Comparison of ENCODE assay signal across 7 cellular contexts in the genomic region with DNA sequence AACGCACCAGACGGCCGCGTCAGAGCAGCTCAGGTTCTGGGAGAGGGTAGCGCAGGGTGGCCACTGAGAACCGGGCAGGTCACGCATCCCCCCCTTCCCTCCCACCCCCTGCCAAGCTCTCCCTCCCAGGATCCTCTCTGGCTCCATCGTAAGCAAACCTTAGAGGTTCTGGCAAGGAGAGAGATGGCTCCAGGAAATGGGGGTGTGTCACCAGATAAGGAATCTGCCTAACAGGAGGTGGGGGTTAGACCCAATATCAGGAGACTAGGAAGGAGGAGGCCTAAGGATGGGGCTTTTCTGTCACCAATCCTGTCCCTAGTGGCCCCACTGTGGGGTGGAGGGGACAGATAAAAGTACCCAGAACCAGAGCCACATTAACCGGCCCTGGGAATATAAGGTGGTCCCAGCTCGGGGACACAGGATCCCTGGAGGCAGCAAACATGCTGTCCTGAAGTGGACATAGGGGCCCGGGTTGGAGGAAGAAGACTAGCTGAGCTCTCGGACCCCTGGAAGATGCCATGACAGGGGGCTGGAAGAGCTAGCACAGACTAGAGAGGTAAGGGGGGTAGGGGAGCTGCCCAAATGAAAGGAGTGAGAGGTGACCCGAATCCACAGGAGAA. TPM values are rescaled to one million over a fixed set of nuclear protein-coding genes. Genes with fewer than 3 reads are reported as not detected.
A peak's percentile ranks its signal among the peaks of the same experiment; 100 is the strongest.
DNase-seq lines count a peak whose midpoint lies in the region; ATAC-seq and TF ChIP-seq lines count a peak whose summit lies in the region.

No MANE protein-coding gene starts in this region.

- DNase-seq in activated CD4-positive, alpha-beta memory T cell treated with anti-CD3 and anti-CD28 coated beads for 36 hours, result no peak
- DNase-seq in left ventricle myocardium superior, result no peak
- DNase-seq in NCI-H2227 (lab: John Stamatoyannopoulos, UW; ENCODE audit: unreplicated experiment), result no peak

- intact Hi-C loops in activated CD4-positive, alpha-beta memory T cell treated with anti-CD3 and anti-CD28 coated beads for 36 hours (cut with micrococcal nuclease), result loop anchor here (2.0 kb wide), 2 partner anchors 35 to 143 kb away; a partner anchor contains a TSS
- intact Hi-C loops in left ventricle myocardium superior (cut with micrococcal nuclease), result no loop called here

- H3K4me3 ChIP-seq in HEK293 (ENCODE audit: low read depth, low read length), result peak overlapping the region; percentile 78

- H3K4me1 Mint-ChIP-seq in activated CD4-positive, alpha-beta memory T cell treated with anti-CD3 and anti-CD28 coated beads for 36 hours (ENCODE audit: low read depth), result peaks cover 30% of the 10 kb centered on the region
- peaks cover 48% of the 10 kb centered on the region for H3K4me1 Mint-ChIP-seq in stimulated activated memory B cell treated with anti-CD40 and anti-IgM and Interleukin-4, amounts not matched to agents 10 μg/mL and 1 μg/mL and 100 μg/mL, for 72 hours

- CTCF ChIA-PET in HEK293 (lab: Yijun Ruan, JAX), result interaction anchor here (1.1 to 4.6 kb wide), 2 partner anchors 18 to 27 kb away, joined by 4 to 26 read pairs; no protein-coding TSS in a partner anchor
- CTCF ChIA-PET in activated CD4-positive, alpha-beta memory T cell treated with anti-CD3 and anti-CD28 coated beads for 36 hours (lab: Charles Lee), result interaction anchor here (0.8 to 0.9 kb wide), 2 partner anchors 26 to 27 kb away, joined by 3 to 4 read pairs; no protein-coding TSS in a partner anchor

- H3K9me3 Mint-ChIP-seq in activated CD4-positive, alpha-beta memory T cell treated with anti-CD3 and anti-CD28 coated beads for 36 hours, result no peaks in the 10 kb centered on the region
- H3K9me3 Mint-ChIP-seq in stimulated activated memory B cell treated with anti-CD40 and anti-IgM and Interleukin-4, amounts not matched to agents 10 μg/mL and 1 μg/mL and 100 μg/mL, for 72 hours, result no peaks in the 10 kb centered on the region

- H3K36me3 Mint-ChIP-seq in activated CD4-positive, alpha-beta memory T cell treated with anti-CD3 and anti-CD28 coated beads for 36 hours, result peaks cover 12% of the 10 kb centered on the region
- peaks cover 12% of the 10 kb centered on the region for H3K36me3 Mint-ChIP-seq in stimulated activated memory B cell treated with anti-CD40 and anti-IgM and Interleukin-4, amounts not matched to agents 10 μg/mL and 1 μg/mL and 100 μg/mL, for 72 hours

- peak overlapping the region; percentile 86 for H3K27ac Mint-ChIP-seq in activated CD4-positive, alpha-beta memory T cell treated with anti-CD3 and anti-CD28 coated beads for 36 hours
- H3K27ac Mint-ChIP-seq in stimulated activated memory B cell treated with anti-CD40 and anti-IgM and Interleukin-4, amounts not matched to agents 10 μg/mL and 1 μg/mL and 100 μg/mL, for 72 hours, result peak overlapping the region; percentile 87

- peaks cover 0 to 15% of the 10 kb centered on the region in 2 experiments; a peak in 2 of 3 replicates for H3K36me3 ChIP-seq in HEK293 (ENCODE audit: control insufficient read depth in 2 of 2, insufficient read depth in 1 of 2, low read length in 2 of 2)

- H3K4me3 Mint-ChIP-seq in activated CD4-positive, alpha-beta memory T cell treated with anti-CD3 and anti-CD28 coated beads for 36 hours, result peak overlapping the region; percentile 92
- peak overlapping the region; percentile 88 for H3K4me3 Mint-ChIP-seq in stimulated activated memory B cell treated with anti-CD40 and anti-IgM and Interleukin-4, amounts not matched to agents 10 μg/mL and 1 μg/mL and 100 μg/mL, for 72 hours

- POLR2A ChIA-PET in HEK293 (lab: Yijun Ruan, JAX), result interaction anchor here (1.1 to 1.5 kb wide), 2 partner anchors 46 to 484 kb away, joined by 4 to 5 read pairs; a partner anchor contains a TSS
- POLR2A ChIA-PET in activated CD4-positive, alpha-beta memory T cell treated with anti-CD3 and anti-CD28 coated beads for 36 hours (lab: Charles Lee), result no interaction called here

- no peaks in the 10 kb centered on the region for H3K9me3 ChIP-seq in HEK293 (ENCODE audit: control insufficient read depth, insufficient read depth, low read depth, low read length)

- H3K27ac ChIP-seq in HEK293 (ENCODE audit: extremely low read depth, low read depth, low read length), result peak overlapping the region; percentile 22; the same call in 1 of the 2 replicates

- H3K27me3 Mint-ChIP-seq in activated CD4-positive, alpha-beta memory T cell treated with anti-CD3 and anti-CD28 coated beads for 36 hours, result no peaks in the 10 kb centered on the region
- no peaks in the 10 kb centered on the region for H3K27me3 Mint-ChIP-seq in stimulated activated memory B cell treated with anti-CD40 and anti-IgM and Interleukin-4, amounts not matched to agents 10 μg/mL and 1 μg/mL and 100 μg/mL, for 72 hours

- H3K4me1 ChIP-seq in HEK293 (ENCODE audit: control insufficient read depth, insufficient read depth, low read length), result peaks cover 18% of the 10 kb centered on the region

- ATAC-seq in left ventricle myocardium superior (peak; percentile 5), HG03439 (IDR thresholded peaks at IDR 0.05; ENCODE audit: unreplicated experiment) (no peak), HG03280 (IDR thresholded peaks at IDR 0.05; ENCODE audit: unreplicated experiment) (no peak)
- no peak for ATAC-seq in stimulated activated memory B cell treated with anti-CD40 and anti-IgM and Interleukin-4, amounts not matched to agents 10 μg/mL and 1 μg/mL and 100 μg/mL, for 72 hours

- TF ChIP-seq CTCF in HEK293 (tag by site-specific recombination; IDR thresholded peaks at IDR 0.05), result no peak

TF ChIP-seq in HEK293, 187 proteins besides CTCF, POLR2A, EP300 and RAD21:
- TF ChIP-seq KLF1 (tag by site-specific recombination; IDR thresholded peaks at IDR 0.05), result no peak
- no peak for TF ChIP-seq ZNF292 (tag by site-specific recombination; IDR thresholded peaks at IDR 0.05; ENCODE audit: borderline replicate concordance, low read depth)
- TF ChIP-seq, protein P1, sequence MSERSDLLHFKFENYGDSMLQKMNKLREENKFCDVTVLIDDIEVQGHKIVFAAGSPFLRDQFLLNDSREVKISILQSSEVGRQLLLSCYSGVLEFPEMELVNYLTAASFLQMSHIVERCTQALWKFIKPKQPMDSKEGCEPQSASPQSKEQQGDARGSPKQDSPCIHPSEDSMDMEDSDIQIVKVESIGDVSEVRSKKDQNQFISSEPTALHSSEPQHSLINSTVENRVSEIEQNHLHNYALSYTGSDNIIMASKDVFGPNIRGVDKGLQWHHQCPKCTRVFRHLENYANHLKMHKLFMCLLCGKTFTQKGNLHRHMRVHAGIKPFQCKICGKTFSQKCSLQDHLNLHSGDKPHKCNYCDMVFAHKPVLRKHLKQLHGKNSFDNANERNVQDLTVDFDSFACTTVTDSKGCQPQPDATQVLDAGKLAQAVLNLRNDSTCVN (tag by site-specific recombination; optimal IDR thresholded peaks at IDR 0.05), result no peak
- TF ChIP-seq, protein P2, sequence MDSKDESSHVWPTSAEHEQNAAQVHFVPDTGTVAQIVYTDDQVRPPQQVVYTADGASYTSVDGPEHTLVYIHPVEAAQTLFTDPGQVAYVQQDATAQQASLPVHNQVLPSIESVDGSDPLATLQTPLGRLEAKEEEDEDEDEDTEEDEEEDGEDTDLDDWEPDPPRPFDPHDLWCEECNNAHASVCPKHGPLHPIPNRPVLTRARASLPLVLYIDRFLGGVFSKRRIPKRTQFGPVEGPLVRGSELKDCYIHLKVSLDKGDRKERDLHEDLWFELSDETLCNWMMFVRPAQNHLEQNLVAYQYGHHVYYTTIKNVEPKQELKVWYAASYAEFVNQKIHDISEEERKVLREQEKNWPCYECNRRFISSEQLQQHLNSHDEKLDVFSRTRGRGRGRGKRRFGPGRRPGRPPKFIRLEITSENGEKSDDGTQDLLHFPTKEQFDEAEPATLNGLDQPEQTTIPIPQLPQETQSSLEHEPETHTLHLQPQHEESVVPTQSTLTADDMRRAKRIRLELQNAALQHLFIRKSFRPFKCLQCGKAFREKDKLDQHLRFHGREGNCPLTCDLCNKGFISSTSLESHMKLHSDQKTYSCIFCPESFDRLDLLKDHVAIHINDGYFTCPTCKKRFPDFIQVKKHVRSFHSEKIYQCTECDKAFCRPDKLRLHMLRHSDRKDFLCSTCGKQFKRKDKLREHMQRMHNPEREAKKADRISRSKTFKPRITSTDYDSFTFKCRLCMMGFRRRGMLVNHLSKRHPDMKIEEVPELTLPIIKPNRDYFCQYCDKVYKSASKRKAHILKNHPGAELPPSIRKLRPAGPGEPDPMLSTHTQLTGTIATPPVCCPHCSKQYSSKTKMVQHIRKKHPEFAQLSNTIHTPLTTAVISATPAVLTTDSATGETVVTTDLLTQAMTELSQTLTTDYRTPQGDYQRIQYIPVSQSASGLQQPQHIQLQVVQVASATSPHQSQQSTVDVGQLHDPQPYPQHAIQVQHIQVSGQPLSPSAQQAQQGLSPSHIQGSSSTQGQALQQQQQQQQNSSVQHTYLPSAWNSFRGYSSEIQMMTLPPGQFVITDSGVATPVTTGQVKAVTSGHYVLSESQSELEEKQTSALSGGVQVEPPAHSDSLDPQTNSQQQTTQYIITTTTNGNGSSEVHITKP (tag by site-specific recombination; IDR thresholded peaks at IDR 0.05), result no peak

RNA-seq across cellular contexts. Expression of a gene that starts 1.9 kb away (rescaled TPM):
- 10 to 100 TPM; 62.7 to 73.2 TPM for total RNA-seq in activated CD4-positive, alpha-beta memory T cell treated with anti-CD3 and anti-CD28 coated beads for 36 hours
- total RNA-seq in left ventricle myocardium superior, result 141 TPM

RNA-seq across cellular contexts. Expression of a gene that starts 33.5 kb away (rescaled TPM):
- total RNA-seq in activated CD4-positive, alpha-beta memory T cell treated with anti-CD3 and anti-CD28 coated beads for 36 hours, result not detected
- 50.2 TPM for total RNA-seq in left ventricle myocardium superior

RNA-seq across cellular contexts. Expression of a gene that starts 39.9 kb away (rescaled TPM):
- 1 to 10 TPM; 2.2 to 2.7 TPM for total RNA-seq in activated CD4-positive, alpha-beta memory T cell treated with anti-CD3 and anti-CD28 coated beads for 36 hours
- total RNA-seq in left ventricle myocardium superior, result 2.7 TPM

RNA-seq across cellular contexts. Expression of a gene that starts 42.0 kb away (rescaled TPM):
- total RNA-seq in activated CD4-positive, alpha-beta memory T cell treated with anti-CD3 and anti-CD28 coated beads for 36 hours, result not detected
- 5,071 TPM for total RNA-seq in left ventricle myocardium superior

RNA-seq across cellular contexts. Expression of a gene that starts 50.9 kb away (rescaled TPM):
- not detected for total RNA-seq in activated CD4-positive, alpha-beta memory T cell treated with anti-CD3 and anti-CD28 coated beads for 36 hours
- 0.87 TPM for total RNA-seq in left ventricle myocardium superior

Comparison
In these comparisons a context has a peak if more than half of its experiments do, and no peak if none do; other contexts are left out.
1. RNA of a gene that starts 33.5 kb away (total RNA-seq): 50.2 TPM in left ventricle myocardium superior (single experiment); not detected in activated CD4-positive, alpha-beta memory T cell treated with anti-CD3 and anti-CD28 coated beads for 36 hours; every median in the first group is over 10 times any median in the second.